1 cellular context compared by ENCODE assay signal in the genomic region with DNA sequence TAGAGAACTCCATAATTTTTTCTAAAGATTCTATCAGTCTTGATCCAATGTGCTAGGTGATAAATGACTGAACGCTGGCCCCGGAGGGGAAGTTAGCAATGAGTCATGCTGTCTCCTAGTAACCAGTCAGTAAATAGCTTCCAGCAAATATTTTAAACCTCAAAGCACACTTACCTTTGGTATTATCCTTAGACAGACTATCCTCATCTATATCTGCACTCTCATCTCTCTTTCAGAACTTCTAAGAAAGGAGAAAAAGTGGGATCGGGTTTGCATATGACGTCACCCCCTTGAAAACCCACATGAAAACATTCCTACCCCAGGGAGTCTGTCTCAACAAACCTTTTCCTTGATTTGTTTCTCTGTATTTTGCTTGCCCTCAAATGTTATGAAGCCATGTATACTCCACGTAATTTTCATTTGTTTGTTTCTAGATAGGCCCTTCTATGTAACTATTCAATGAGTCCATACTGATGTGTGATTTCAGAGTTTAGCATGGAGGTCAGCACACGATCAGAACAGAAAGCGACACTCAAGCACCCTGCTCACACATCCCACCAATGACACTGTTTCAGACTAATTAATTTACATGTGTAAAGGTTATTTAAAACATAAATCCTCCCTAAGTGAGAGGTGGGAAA.
TF ChIP-seq lines count a peak whose summit lies in the region.

No MANE protein-coding gene starts in this region.

TF ChIP-seq in SK-N-SH, 30 proteins besides CTCF, POLR2A, EP300 and RAD21 (continued from another document):
- TF ChIP-seq SMC3 (IDR thresholded peaks at IDR 0.05; ENCODE audit: low read depth, low read length) (no peak), SIN3A (IDR thresholded peaks at IDR 0.05; ENCODE audit: borderline replicate concordance, low read depth, low read length) (no peak), FOXM1 (IDR thresholded peaks at IDR 0.05; ENCODE audit: low read depth) (no peak), MXI1 (IDR thresholded peaks at IDR 0.05; ENCODE audit: low read depth, low read length) (no peak)
- TF ChIP-seq, protein P1, sequence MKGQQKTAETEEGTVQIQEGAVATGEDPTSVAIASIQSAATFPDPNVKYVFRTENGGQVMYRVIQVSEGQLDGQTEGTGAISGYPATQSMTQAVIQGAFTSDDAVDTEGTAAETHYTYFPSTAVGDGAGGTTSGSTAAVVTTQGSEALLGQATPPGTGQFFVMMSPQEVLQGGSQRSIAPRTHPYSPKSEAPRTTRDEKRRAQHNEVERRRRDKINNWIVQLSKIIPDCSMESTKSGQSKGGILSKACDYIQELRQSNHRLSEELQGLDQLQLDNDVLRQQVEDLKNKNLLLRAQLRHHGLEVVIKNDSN (IDR thresholded peaks at IDR 0.05; ENCODE audit: borderline replicate concordance, low read depth), result no peak
- TF ChIP-seq, protein P2, sequence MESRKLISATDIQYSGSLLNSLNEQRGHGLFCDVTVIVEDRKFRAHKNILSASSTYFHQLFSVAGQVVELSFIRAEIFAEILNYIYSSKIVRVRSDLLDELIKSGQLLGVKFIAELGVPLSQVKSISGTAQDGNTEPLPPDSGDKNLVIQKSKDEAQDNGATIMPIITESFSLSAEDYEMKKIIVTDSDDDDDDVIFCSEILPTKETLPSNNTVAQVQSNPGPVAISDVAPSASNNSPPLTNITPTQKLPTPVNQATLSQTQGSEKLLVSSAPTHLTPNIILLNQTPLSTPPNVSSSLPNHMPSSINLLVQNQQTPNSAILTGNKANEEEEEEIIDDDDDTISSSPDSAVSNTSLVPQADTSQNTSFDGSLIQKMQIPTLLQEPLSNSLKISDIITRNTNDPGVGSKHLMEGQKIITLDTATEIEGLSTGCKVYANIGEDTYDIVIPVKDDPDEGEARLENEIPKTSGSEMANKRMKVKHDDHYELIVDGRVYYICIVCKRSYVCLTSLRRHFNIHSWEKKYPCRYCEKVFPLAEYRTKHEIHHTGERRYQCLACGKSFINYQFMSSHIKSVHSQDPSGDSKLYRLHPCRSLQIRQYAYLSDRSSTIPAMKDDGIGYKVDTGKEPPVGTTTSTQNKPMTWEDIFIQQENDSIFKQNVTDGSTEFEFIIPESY (IDR thresholded peaks at IDR 0.05; ENCODE audit: borderline replicate concordance, low read depth), result no peak
